Comparison of ENCODE assay signal across 22 cellular contexts in genomic region chr7:94041529-94041928, GRCh38. TPM values are rescaled to one million over a fixed set of nuclear protein-coding genes. Genes with fewer than 3 reads are reported as not detected.
A peak's percentile ranks its signal among the peaks of the same experiment; 100 is the strongest.
DNase-seq lines count a peak whose midpoint lies in the region; ATAC-seq and TF ChIP-seq lines count a peak whose summit lies in the region.
"Had no signal": no experiment of that assay in that cellular context is flagged by ENCODE, and none has a peak within 500 bp of the region (broad histone marks: within the 10 kb centered on the region; RNA-seq: fewer than 3 reads in every experiment).

No MANE protein-coding gene starts in this region.

- H3K4me3 ChIP-seq in breast epithelium (no peak overlapping the region), fibroblast of mammary gland (ENCODE audit: control insufficient read depth, low read depth, low read length) (no peak overlapping the region), uterus (no peak overlapping the region)
- H3K4me3 ChIP-seq: A549, spleen had no signal

- no peaks in the 10 kb centered on the region for H3K27me3 Mint-ChIP-seq in MCF 10A (ENCODE audit: insufficient read depth, unreplicated experiment)
- H3K27me3 Mint-ChIP-seq in glutamatergic neuron (ENCODE audit: unreplicated experiment): peaks cover 2% of the 10 kb centered on the region

- H3K27ac Mint-ChIP-seq in MCF 10A (ENCODE audit: low read depth, unreplicated experiment): peak overlapping the region; percentile 18
- no peak overlapping the region for H3K27ac Mint-ChIP-seq in glutamatergic neuron (ENCODE audit: unreplicated experiment)
- H3K27ac Mint-ChIP-seq: activated naive CD8-positive, alpha-beta T cell treated with anti-CD3 and anti-CD28 coated beads for 36 hours; activated T-helper 1 cell treated with anti-CD3 and anti-CD28 coated beads, Interleukin-12 subunit alpha, Interleukin-12 subunit beta, Interleukin-2, Interleukin-4 antibody, amounts not matched to agents 30 ng/mL and 10 ng/mL and 1 ng/mL, durations not matched to agents 14 hours and 24 hours and 36 hours; CD8-positive, alpha-beta T cell; nephron progenitor cell had no signal

- H3K4me1 Mint-ChIP-seq in MCF 10A (ENCODE audit: insufficient read depth, unreplicated experiment) (peaks cover 16% of the 10 kb centered on the region), glutamatergic neuron (ENCODE audit: low read depth, unreplicated experiment) (peaks cover 3% of the 10 kb centered on the region)
- H3K4me1 Mint-ChIP-seq: activated naive CD8-positive, alpha-beta T cell treated with anti-CD3 and anti-CD28 coated beads for 36 hours; central memory CD8-positive, alpha-beta T cell had no signal

- peaks cover 7% of the 10 kb centered on the region for H3K9me3 Mint-ChIP-seq in MCF 10A (ENCODE audit: unreplicated experiment)
- H3K9me3 Mint-ChIP-seq in glutamatergic neuron (ENCODE audit: unreplicated experiment): no peaks in the 10 kb centered on the region
- H3K9me3 Mint-ChIP-seq: activated naive CD8-positive, alpha-beta T cell treated with anti-CD3 and anti-CD28 coated beads for 36 hours; activated T-helper 1 cell treated with anti-CD3 and anti-CD28 coated beads, Interleukin-12 subunit alpha, Interleukin-12 subunit beta, Interleukin-2, Interleukin-4 antibody, amounts not matched to agents 30 ng/mL and 10 ng/mL and 1 ng/mL, durations not matched to agents 14 hours and 24 hours and 36 hours; CD8-positive, alpha-beta T cell; central memory CD8-positive, alpha-beta T cell; nephron progenitor cell had no signal

- no peaks in the 10 kb centered on the region for H3K36me3 ChIP-seq in breast epithelium
- no peaks in the 10 kb centered on the region for H3K36me3 ChIP-seq in uterus
- H3K36me3 ChIP-seq: spleen had no signal

- H3K4me3 Mint-ChIP-seq in MCF 10A (ENCODE audit: unreplicated experiment) (no peak overlapping the region), glutamatergic neuron (ENCODE audit: unreplicated experiment) (no peak overlapping the region)
- H3K4me3 Mint-ChIP-seq: activated naive CD8-positive, alpha-beta T cell treated with anti-CD3 and anti-CD28 coated beads for 36 hours; activated T-helper 1 cell treated with anti-CD3 and anti-CD28 coated beads, Interleukin-12 subunit alpha, Interleukin-12 subunit beta, Interleukin-2, Interleukin-4 antibody, amounts not matched to agents 30 ng/mL and 10 ng/mL and 1 ng/mL, durations not matched to agents 14 hours and 24 hours and 36 hours; CD8-positive, alpha-beta T cell; central memory CD8-positive, alpha-beta T cell; nephron progenitor cell had no signal

- no TSS peak for BruUV-seq in MCF 10A (replicated peaks; lab: Mats Ljungman, UMichigan)

- no peak for TF ChIP-seq CTCF in MCF 10A (IDR thresholded peaks at IDR 0.05; ENCODE audit: unreplicated experiment)
- TF ChIP-seq CTCF in breast epithelium (IDR thresholded peaks at IDR 0.05): no peak
- TF ChIP-seq CTCF in fibroblast of mammary gland (conservative IDR thresholded peaks at IDR 0.05; ENCODE audit: control insufficient read depth, insufficient read depth, low read depth, low read length): no peak
- TF ChIP-seq CTCF in glutamatergic neuron (IDR thresholded peaks at IDR 0.05; ENCODE audit: partially characterized antibody, unreplicated experiment): no peak
- TF ChIP-seq CTCF in uterus (IDR thresholded peaks at IDR 0.05): no peak

- H3K9me3 ChIP-seq in breast epithelium (no peaks in the 10 kb centered on the region), uterus (no peaks in the 10 kb centered on the region)
- H3K9me3 ChIP-seq: A549, spleen had no signal

- POLR2A ChIA-PET in MCF 10A (lab: Yijun Ruan, JAX): interaction anchor here (0.9 to 1.3 kb wide), 2 partner anchors 11 to 37 kb away, joined by 3 to 4 read pairs; partner anchors contain the start of gene BET1

- no peaks in the 10 kb centered on the region for H3K4me1 ChIP-seq in breast epithelium
- H3K4me1 ChIP-seq in uterus: no peaks in the 10 kb centered on the region

- H3K27me3 ChIP-seq in breast epithelium (no peaks in the 10 kb centered on the region), uterus (no peaks in the 10 kb centered on the region)
- H3K27me3 ChIP-seq: spleen had no signal

- DNase-seq in MCF 10A (ENCODE audit: unreplicated experiment) (peak; percentile 47), breast epithelium (ENCODE audit: low spot score in 2 of 2) (no peak), amniotic epithelial cell (ENCODE audit: low read depth) (peak; percentile 72), fibroblast of mammary gland (ENCODE audit: low read depth) (peak; percentile 55), glutamatergic neuron (no peak), uterus (no peak), kidney tubule cell (ENCODE audit: low spot score) (no peak)
- DNase-seq: activated naive CD8-positive, alpha-beta T cell treated with anti-CD3 and anti-CD28 coated beads for 36 hours; CD8-positive, alpha-beta T cell; DMS79 treated with DMSO at 0.1 percent for 48 hours; effector CD4-positive, alpha-beta T cell; hippocampal formation; mesendoderm; NCI-H2081 treated with DMSO at 0.1 percent for 48 hours; NCI-H510A treated with DMSO at 0.1 percent for 48 hours; nephron progenitor cell; spleen had no signal

- TF ChIP-seq POLR2A in breast epithelium (IDR thresholded peaks at IDR 0.05): no peak
- no peak for TF ChIP-seq POLR2A in uterus (IDR thresholded peaks at IDR 0.05)

- CTCF ChIA-PET in MCF 10A (lab: Yijun Ruan, JAX): interaction anchor here (1.4 kb wide), 1 partner anchor 46 kb away, joined by 4 read pairs; no protein-coding TSS in a partner anchor

- no peaks in the 10 kb centered on the region for H3K36me3 Mint-ChIP-seq in MCF 10A (ENCODE audit: insufficient read depth, unreplicated experiment)
- H3K36me3 Mint-ChIP-seq in glutamatergic neuron (ENCODE audit: unreplicated experiment): no peaks in the 10 kb centered on the region
- H3K36me3 Mint-ChIP-seq: activated naive CD8-positive, alpha-beta T cell treated with anti-CD3 and anti-CD28 coated beads for 36 hours; CD8-positive, alpha-beta T cell had no signal

- no peak for ATAC-seq in GM18498 (IDR thresholded peaks at IDR 0.05; ENCODE audit: unreplicated experiment)
- ATAC-seq: A549; activated CD4-positive, CD25-positive, alpha-beta regulatory T cell treated with anti-CD3 and anti-CD28 coated beads, Interleukin-2, amount 50 U/mL, for 24 hours; CD8-positive, alpha-beta T cell had no signal

- intact Hi-C loops in MCF 10A (cut with micrococcal nuclease): no loop called here
- intact Hi-C loops in breast epithelium (cut with DNase I; ENCODE audit: low total_unique reads): no loop called here
- intact Hi-C loops in uterus (cut with DNase I; ENCODE audit: low total_unique reads): no loop called here

- H3K27ac ChIP-seq in breast epithelium (no peak overlapping the region), uterus (no peak overlapping the region)
- H3K27ac ChIP-seq: A549, spleen had no signal

RNA-seq across cellular contexts. Expression of gene BET1, which starts 37.4 kb away (rescaled TPM):
- total RNA-seq in MCF 10A (2022) (54.4 and 72.7 TPM in 2 replicates), breast epithelium (10 to 100 TPM; 18.1 to 51.4 (median 31.8) TPM), glutamatergic neuron (ENCODE audit: unreplicated experiment) (14.5 TPM), uterus (10 to 100 TPM; 10.3 to 74.5 (median 18.6) TPM)

Comparison
In these comparisons a context has a peak if more than half of its experiments do, and no peak if none do; other contexts are left out.
1. DNase-seq: peak in MCF 10A (single experiment), amniotic epithelial cell (single experiment) and fibroblast of mammary gland (single experiment); none in breast epithelium (0 of 2), glutamatergic neuron (single experiment), uterus (0 of 2) and kidney tubule cell (single experiment).